22 cellular contexts compared by ENCODE assay signal in the genomic region with DNA sequence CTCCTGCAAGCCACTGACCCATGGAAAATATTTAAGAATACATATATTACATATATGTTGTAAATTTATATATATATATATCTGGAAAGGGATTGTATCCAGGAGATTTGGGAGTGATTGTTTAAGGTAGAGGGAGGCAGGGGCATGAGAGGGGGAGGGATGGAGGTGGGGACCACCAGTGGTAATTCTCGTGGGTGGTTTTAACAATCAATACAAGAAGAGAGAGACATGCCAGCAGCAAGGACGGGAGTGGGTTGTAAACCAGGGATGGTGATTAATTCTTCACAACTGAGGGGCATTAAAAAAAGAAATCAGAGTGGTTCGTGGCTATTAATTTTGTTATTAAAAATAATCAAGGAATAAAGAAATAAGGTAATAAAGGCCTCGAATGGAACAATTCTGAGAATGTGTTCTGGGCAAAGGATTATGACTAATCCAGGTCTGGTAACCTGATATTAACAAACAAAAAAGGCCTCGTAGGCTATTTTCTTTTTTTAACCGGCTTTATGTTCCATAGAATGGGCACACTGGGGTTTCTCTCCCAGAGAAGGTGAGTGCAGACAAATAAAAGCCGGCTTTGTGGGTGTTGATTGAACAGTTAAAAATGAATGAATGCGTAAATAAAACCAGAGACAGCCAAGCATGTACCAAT. TPM values are rescaled to one million over a fixed set of nuclear protein-coding genes. Genes with fewer than 3 reads are reported as not detected.
DNase-seq lines count a peak whose midpoint lies in the region; ATAC-seq and TF ChIP-seq lines count a peak whose summit lies in the region.
"Had no signal": no experiment of that assay in that cellular context is flagged by ENCODE, and none has a peak within 500 bp of the region (broad histone marks: within the 10 kb centered on the region; RNA-seq: fewer than 3 reads in every experiment).

No MANE protein-coding gene starts in this region.

- 72% methylated on average over 2 of the region's 8 CpGs; no CpG with 5 or more reads in 1 of the 2 experiments for WGBS in IMR-90 (ENCODE audit: extremely low coverage in 2 of 2, insufficient read length in 1 of 2), 2 experiments
- WGBS in suprapubic skin = 81% methylated on average over 8 of the region's 8 CpGs

- TF ChIP-seq RAD21 in IMR-90 (IDR thresholded peaks at IDR 0.05; ENCODE audit: low read length) = no peak

- H4K5ac ChIP-seq in IMR-90 (ENCODE audit: low read depth, low read length) = no peak overlapping the region

- no peaks in the 10 kb centered on the region for H3K9me3 ChIP-seq in IMR-90 (ENCODE audit: control insufficient read depth, insufficient read depth, low read length)
- H3K9me3 ChIP-seq in suprapubic skin = no peaks in the 10 kb centered on the region
- H3K9me3 ChIP-seq: BLaER1 treated with 17β-estradiol and CSF1 and Interleukin-3, amounts not matched to agents 10 nM and 100 nM had no signal

- intact Hi-C loops in IMR-90 (cut with micrococcal nuclease) = no loop called here

- H2BK20ac ChIP-seq in IMR-90 (ENCODE audit: low read depth, low read length) = no peak overlapping the region

- H3K27ac ChIP-seq in IMR-90 (ENCODE audit: insufficient read depth, low read length) (no peak overlapping the region), suprapubic skin (no peak overlapping the region)
- H3K27ac ChIP-seq: BLaER1 treated with 17β-estradiol and CSF1 and Interleukin-3, amounts not matched to agents 10 nM and 100 nM had no signal

- H3K14ac ChIP-seq in IMR-90 (replicated peaks; ENCODE audit: low read depth, low read length) = no peak overlapping the region

- TF ChIP-seq CTCF in IMR-90 (conservative IDR thresholded peaks at IDR 0.05; ENCODE audit: low read depth, low read length) (no peak), epithelial cell of esophagus (IDR thresholded peaks at IDR 0.05; ENCODE audit: insufficient read depth, low read depth, low read length, missing control alignments) (no peak), suprapubic skin (IDR thresholded peaks at IDR 0.05) (no peak)

- H3K9ac ChIP-seq in IMR-90 (ENCODE audit: low read depth, low read length) = no peak overlapping the region
- H3K9ac ChIP-seq: BLaER1 treated with 17β-estradiol and CSF1 and Interleukin-3, amounts not matched to agents 10 nM and 100 nM had no signal

- no peak overlapping the region for H2BK5ac ChIP-seq in IMR-90 (ENCODE audit: low read depth, low read length, poor library complexity, severe bottlenecking)

- no peak overlapping the region for H2AFZ ChIP-seq in IMR-90 (replicated peaks; ENCODE audit: low read length, poor library complexity)

- H3K23ac ChIP-seq in IMR-90 (ENCODE audit: low read depth, low read length) = no peak overlapping the region

- H3K27me3 ChIP-seq in IMR-90 (ENCODE audit: control insufficient read depth, insufficient read depth, low read length) (no peaks in the 10 kb centered on the region), suprapubic skin (peaks cover 11% of the 10 kb centered on the region)
- H3K27me3 ChIP-seq: BLaER1 treated with 17β-estradiol and CSF1 and Interleukin-3, amounts not matched to agents 10 nM and 100 nM had no signal

- H3K4me1 ChIP-seq in IMR-90 (ENCODE audit: control insufficient read depth, insufficient read depth, low read length) = peaks cover 10% of the 10 kb centered on the region
- H3K4me1 ChIP-seq in suprapubic skin = no peaks in the 10 kb centered on the region
- H3K4me1 ChIP-seq: BLaER1 treated with 17β-estradiol and CSF1 and Interleukin-3, amounts not matched to agents 10 nM and 100 nM had no signal

- no peak overlapping the region for H3K4me2 ChIP-seq in IMR-90 (ENCODE audit: low read depth, low read length)
- H3K4me2 ChIP-seq: BLaER1 treated with 17β-estradiol and CSF1 and Interleukin-3, amounts not matched to agents 10 nM and 100 nM had no signal

- H2BK15ac ChIP-seq in IMR-90 (ENCODE audit: low read depth, low read length) = no peak overlapping the region

- no peak overlapping the region for H3K4me3 ChIP-seq in IMR-90 (ENCODE audit: insufficient read depth, low read depth, low read length)
- no peak overlapping the region for H3K4me3 ChIP-seq in epithelial cell of esophagus (ENCODE audit: low read length)
- no peak overlapping the region for H3K4me3 ChIP-seq in suprapubic skin
- H3K4me3 ChIP-seq: BLaER1 treated with 17β-estradiol and CSF1 and Interleukin-3, amounts not matched to agents 10 nM and 100 nM had no signal

- ATAC-seq in IMR-90 (ENCODE audit: low read depth) (no peak), GM21381 (IDR thresholded peaks at IDR 0.05; ENCODE audit: unreplicated experiment) (no peak), GM21723 (IDR thresholded peaks at IDR 0.05; ENCODE audit: unreplicated experiment) (no peak), GM21526 (IDR thresholded peaks at IDR 0.05; ENCODE audit: low FRiP score, unreplicated experiment) (no peak)
- ATAC-seq: CD8-positive, alpha-beta T cell; SK-N-SH treated with all-trans-retinoic acid at 6 μM for 48 hours had no signal

- CTCF ChIA-PET in IMR-90 (lab: Yijun Ruan, JAX) = no interaction called here

- no peak overlapping the region for H4K91ac ChIP-seq in IMR-90 (ENCODE audit: insufficient read depth, low read depth, low read length)

- in situ Hi-C loops in IMR-90 (cut with MboI; ENCODE audit: low sequenced_read_pairs) = no loop called here

- H4K20me1 ChIP-seq in IMR-90 (ENCODE audit: insufficient read depth, low read length) = peaks cover 51% of the 10 kb centered on the region
- H4K20me1 ChIP-seq: BLaER1 treated with 17β-estradiol and CSF1 and Interleukin-3, amounts not matched to agents 10 nM and 100 nM had no signal

- no TSS peak for BruUV-seq in IMR-90 (replicated peaks; lab: Mats Ljungman, UMichigan)

- peaks cover 7 to 39% of the 10 kb centered on the region in 2 experiments; a peak in 3 of 4 replicates for H3K79me1 ChIP-seq in IMR-90 (ENCODE audit: low read depth in 1 of 2, low read length in 2 of 2)

- no peak for TF ChIP-seq EP300 in suprapubic skin (IDR thresholded peaks at IDR 0.05)

- no peak overlapping the region for H3K56ac ChIP-seq in IMR-90 (ENCODE audit: extremely low read depth, insufficient read depth, low read length)

- H3K4ac ChIP-seq in IMR-90 (ENCODE audit: low read depth, low read length) = no peak overlapping the region

- H3K18ac ChIP-seq in IMR-90 (ENCODE audit: low read depth, low read length) = no peak overlapping the region

- H4K8ac ChIP-seq in IMR-90 (ENCODE audit: low read depth in 2 of 2, low read length in 2 of 2) = no peak overlapping the region

- no peak overlapping the region for H2AK5ac ChIP-seq in IMR-90 (ENCODE audit: low read depth, low read length)

- POLR2A ChIA-PET in IMR-90 (lab: Charles Lee; ENCODE audit: unreplicated experiment) = no interaction called here

- H3K36me3 ChIP-seq in IMR-90 (ENCODE audit: control insufficient read depth, insufficient read depth, low read length) (peaks cover 40% of the 10 kb centered on the region), suprapubic skin (no peaks in the 10 kb centered on the region)
- H3K36me3 ChIP-seq: BLaER1 treated with 17β-estradiol and CSF1 and Interleukin-3, amounts not matched to agents 10 nM and 100 nM had no signal

- no peak overlapping the region for H2BK120ac ChIP-seq in IMR-90 (ENCODE audit: low read depth, low read length)

- DNase-seq in DMS153 (lab: John Stamatoyannopoulos, UW) = peak; percentile 14
- DNase-seq in IMR-90 = peak; percentile 36
- peak; percentile 31 for DNase-seq in NCI-H345 treated with DMSO at 0.1 percent for 48 hours (lab: John Stamatoyannopoulos, UW; ENCODE audit: unreplicated experiment)
- peak; percentile 29 for DNase-seq in epithelial cell of esophagus (ENCODE audit: low read depth)
- DNase-seq in suprapubic skin (ENCODE audit: low spot score in 2 of 2) = no peak
- DNase-seq: Calu3; CD8-positive, alpha-beta T cell; H9; KBM-7; NCI-H1436; NCI-H226; NCI-H526 treated with DMSO at 0.1 percent for 48 hours; OCI-M1; SIG-M5; T-helper 1 cell; T-helper 9 cell had no signal

- TF ChIP-seq POLR2A in IMR-90 (IDR thresholded peaks at IDR 0.05; ENCODE audit: low read depth, low read length) = no peak
- TF ChIP-seq POLR2A in suprapubic skin (IDR thresholded peaks at IDR 0.05) = no peak

- H3K9me1 ChIP-seq in IMR-90 (ENCODE audit: insufficient read depth, low read length) = peaks cover 6% of the 10 kb centered on the region; the same call in 1 of the 2 replicates

- dilution Hi-C loops in IMR-90 (cut with HindIII; ENCODE audit: low sequenced_read_pairs, unreplicated experiment) = no loop called here

- H2AK9ac ChIP-seq in IMR-90 (replicated peaks; ENCODE audit: low read depth, low read length, poor library complexity) = no peak overlapping the region

TF ChIP-seq in IMR-90, 13 proteins besides CTCF, POLR2A, EP300 and RAD21:
- TF ChIP-seq MAFK (IDR thresholded peaks at IDR 0.05; ENCODE audit: low read depth, low read length) = 0 out of 2 replicates have a peak, but pooled peaks have one; percentile 10
- TF ChIP-seq, protein P1, sequence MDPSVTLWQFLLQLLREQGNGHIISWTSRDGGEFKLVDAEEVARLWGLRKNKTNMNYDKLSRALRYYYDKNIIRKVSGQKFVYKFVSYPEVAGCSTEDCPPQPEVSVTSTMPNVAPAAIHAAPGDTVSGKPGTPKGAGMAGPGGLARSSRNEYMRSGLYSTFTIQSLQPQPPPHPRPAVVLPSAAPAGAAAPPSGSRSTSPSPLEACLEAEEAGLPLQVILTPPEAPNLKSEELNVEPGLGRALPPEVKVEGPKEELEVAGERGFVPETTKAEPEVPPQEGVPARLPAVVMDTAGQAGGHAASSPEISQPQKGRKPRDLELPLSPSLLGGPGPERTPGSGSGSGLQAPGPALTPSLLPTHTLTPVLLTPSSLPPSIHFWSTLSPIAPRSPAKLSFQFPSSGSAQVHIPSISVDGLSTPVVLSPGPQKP (IDR thresholded peaks at IDR 0.05; ENCODE audit: borderline replicate concordance, low read depth, low read length) = no peak
- TF ChIP-seq FOS (IDR thresholded peaks at IDR 0.05; ENCODE audit: low read depth, low read length) = no peak

RNA-seq across cellular contexts. Expression of a gene that starts 8.3 kb away (rescaled TPM):
- not detected in 2 replicates for total RNA-seq in IMR-90 (2012; rRNA removed)
- polyA plus RNA-seq in IMR-90 (2012; rRNA removed) = not detected in 2 replicates
- not detected in 2 replicates for polyA plus RNA-seq in IMR-90 (2012; cell fraction: cytosol; rRNA removed)
- polyA plus RNA-seq in IMR-90 (2012; cell fraction: nucleus; rRNA removed; ENCODE audit: low replicate concordance) = not detected in 2 replicates
- not detected for total RNA-seq in suprapubic skin
- total RNA-seq: CD8-positive, alpha-beta T cell; H9; RPMI7951 had no signal

Comparison
In these comparisons a context has a peak if more than half of its experiments do, and no peak if none do; other contexts are left out.
1. DNase-seq: peak in DMS153 (single experiment), IMR-90 (single experiment), NCI-H345 treated with DMSO at 0.1 percent for 48 hours (single experiment) and epithelial cell of esophagus (single experiment); none in suprapubic skin (0 of 2).